Comparison of ENCODE assay signal across 8 cellular contexts in genomic region chr9:133238851-133239532, GRCh38. TPM values are rescaled to one million over a fixed set of nuclear protein-coding genes. Genes with fewer than 3 reads are reported as not detected.
A peak's percentile ranks its signal among the peaks of the same experiment; 100 is the strongest.
DNase-seq lines count a peak whose midpoint lies in the region; ATAC-seq and TF ChIP-seq lines count a peak whose summit lies in the region.

No MANE protein-coding gene starts in this region.

- H3K9me3 Mint-ChIP-seq in activated naive CD4-positive, alpha-beta T cell treated with anti-CD3 and anti-CD28 coated beads, Interleukin-2, amount 50 U/mL, for 72 hours: no peaks in the 10 kb centered on the region
- no peaks in the 10 kb centered on the region for H3K9me3 Mint-ChIP-seq in type B pancreatic cell

- H3K4me3 Mint-ChIP-seq in type B pancreatic cell: peak overlapping the region; percentile 82

- H3K9me3 ChIP-seq in SK-N-MC (ENCODE audit: low read depth, low read length): no peaks in the 10 kb centered on the region
- no peaks in the 10 kb centered on the region for H3K9me3 ChIP-seq in cardiac muscle cell (ENCODE audit: low read depth)

- H3K4me1 Mint-ChIP-seq in type B pancreatic cell (ENCODE audit: unreplicated experiment): peaks cover 17% of the 10 kb centered on the region

- H3K36me3 Mint-ChIP-seq in activated naive CD4-positive, alpha-beta T cell treated with anti-CD3 and anti-CD28 coated beads, Interleukin-2, amount 50 U/mL, for 72 hours: no peaks in the 10 kb centered on the region
- H3K36me3 Mint-ChIP-seq in type B pancreatic cell: no peaks in the 10 kb centered on the region

- ATAC-seq in activated naive CD4-positive, alpha-beta T cell treated with anti-CD3 and anti-CD28 coated beads, Interleukin-2, amount 50 U/mL, for 72 hours: peak; percentile 89 to 91
- ATAC-seq in HG03432 (IDR thresholded peaks at IDR 0.05; ENCODE audit: unreplicated experiment): no peak

- no peak overlapping the region for H3K9ac ChIP-seq in SK-N-MC (ENCODE audit: insufficient read length)

- DNase-seq in GM20000 (ENCODE audit: low spot score) (peak; percentile 85), SK-N-MC (ENCODE audit: low read depth, low spot score) (no peak), cardiac muscle cell (ENCODE audit: low read depth in 1 of 2, low spot score in 1 of 2) (peak; percentile 83 to 87), pons (ENCODE audit: low spot score) (peak; percentile 3), type B pancreatic cell (ENCODE audit: extremely low spot score, unreplicated experiment) (no peak), GDM1 (lab: John Stamatoyannopoulos, UW) (no peak)
- peak in 1 of 2 donors; percentile 83 for DNase-seq in activated naive CD4-positive, alpha-beta T cell treated with anti-CD3 and anti-CD28 coated beads, Interleukin-2, amount 50 U/mL, for 72 hours (ENCODE audit: low spot score in 2 of 2)

- H3K4me3 ChIP-seq in SK-N-MC (0 out of 2 replicates have a peak overlapping the region, but pooled peaks have one; percentile 12), cardiac muscle cell (peak overlapping the region; percentile 24)

- H3K4me1 ChIP-seq in cardiac muscle cell (ENCODE audit: low read depth): no peaks in the 10 kb centered on the region

- peaks cover 4% of the 10 kb centered on the region for H3K27me3 ChIP-seq in cardiac muscle cell

- H3K27ac ChIP-seq in SK-N-MC (no peak overlapping the region), cardiac muscle cell (peak overlapping the region; percentile 79)

- H3K36me3 ChIP-seq in SK-N-MC (ENCODE audit: insufficient read depth, low read length) (no peaks in the 10 kb centered on the region), cardiac muscle cell (no peaks in the 10 kb centered on the region)

- H3K27me3 Mint-ChIP-seq in type B pancreatic cell: no peaks in the 10 kb centered on the region

- no peak overlapping the region for H3K27ac Mint-ChIP-seq in activated naive CD4-positive, alpha-beta T cell treated with anti-CD3 and anti-CD28 coated beads, Interleukin-2, amount 50 U/mL, for 72 hours
- peak overlapping the region; percentile 76 for H3K27ac Mint-ChIP-seq in type B pancreatic cell

- TF ChIP-seq CTCF in GM20000 (IDR thresholded peaks at IDR 0.05; ENCODE audit: extremely low read depth, missing control alignments) (peak; percentile 46), cardiac muscle cell (IDR thresholded peaks at IDR 0.05; ENCODE audit: low read depth, low read length) (peak; percentile 87), type B pancreatic cell (conservative IDR thresholded peaks at IDR 0.05) (peak; percentile 85)

RNA-seq across cellular contexts. Expression of gene OBP2B, which starts 29.9 kb away (rescaled TPM):
- total RNA-seq in activated naive CD4-positive, alpha-beta T cell treated with anti-CD3 and anti-CD28 coated beads, Interleukin-2, amount 50 U/mL, for 72 hours: not detected
- not detected in 2 replicates for total RNA-seq in cardiac muscle cell
- polyA plus RNA-seq in cardiac muscle cell: 0.35 TPM in 1 of 2 replicates, not detected in the other
- total RNA-seq in type B pancreatic cell (ENCODE audit: low replicate concordance): not detected in 2 replicates

RNA-seq across cellular contexts. Expression of gene ABO, which starts 36.0 kb away (rescaled TPM):
- total RNA-seq in activated naive CD4-positive, alpha-beta T cell treated with anti-CD3 and anti-CD28 coated beads, Interleukin-2, amount 50 U/mL, for 72 hours: not detected
- 0.04 and 0.30 TPM in 2 replicates for total RNA-seq in cardiac muscle cell
- 0.12 TPM in 1 of 2 replicates, not detected in the other for polyA plus RNA-seq in cardiac muscle cell
- total RNA-seq in type B pancreatic cell (ENCODE audit: low replicate concordance): 3.7 and 5.6 TPM in 2 replicates

Comparison
In these comparisons a context has a peak if more than half of its experiments do, and no peak if none do; other contexts are left out.
1. DNase-seq: peak in GM20000 (single experiment), cardiac muscle cell (2 of 2) and pons (single experiment); none in SK-N-MC (single experiment), type B pancreatic cell (single experiment) and GDM1 (single experiment).
2. Peak in every context shown above with its lines, with median percentiles within 50 percentile points of each other: CTCF ChIP-seq.